ENCODE assay signal across 8 cellular contexts in genomic region chr17:82334622-82335394, GRCh38. TPM values are rescaled to one million over a fixed set of nuclear protein-coding genes. Genes with fewer than 3 reads are reported as not detected.
A peak's percentile ranks its signal among the peaks of the same experiment; 100 is the strongest.
DNase-seq lines count a peak whose midpoint lies in the region; ATAC-seq and TF ChIP-seq lines count a peak whose summit lies in the region.

No MANE protein-coding gene starts in this region.

- no peaks in the 10 kb centered on the region for H3K9me2 ChIP-seq in hepatocyte (replicated peaks; ENCODE audit: insufficient read depth)

- H3K9me3 ChIP-seq in hepatocyte (ENCODE audit: low read depth): no peaks in the 10 kb centered on the region
- no peaks in the 10 kb centered on the region for H3K9me3 ChIP-seq in thymus (ENCODE audit: control insufficient read depth)

- H3K79me2 ChIP-seq in hepatocyte: no peaks in the 10 kb centered on the region

- no peak overlapping the region for H3K4me3 ChIP-seq in hepatocyte
- H3K4me3 ChIP-seq in thymus (ENCODE audit: low read length): peak overlapping the region; percentile 58
- H3K4me3 ChIP-seq in lower leg skin (ENCODE audit: low read depth, poor library complexity, severe bottlenecking): no peak overlapping the region

- peak overlapping the region; percentile 86 for H3K27ac Mint-ChIP-seq in activated CD4-positive, alpha-beta T cell treated with anti-CD3 and anti-CD28 coated beads for 36 hours
- H3K27ac Mint-ChIP-seq in activated CD8-positive, alpha-beta T cell treated with anti-CD3 and anti-CD28 coated beads, Interleukin-2, amount 10 ng/mL, durations not matched to agents 7 days and 5 days: peak overlapping the region; percentile 95

- no peaks in the 10 kb centered on the region for H3K36me3 Mint-ChIP-seq in activated CD4-positive, alpha-beta T cell treated with anti-CD3 and anti-CD28 coated beads for 36 hours (ENCODE audit: low read depth)
- H3K36me3 Mint-ChIP-seq in activated CD8-positive, alpha-beta T cell treated with anti-CD3 and anti-CD28 coated beads, Interleukin-2, amount 10 ng/mL, durations not matched to agents 7 days and 5 days (ENCODE audit: low read depth): no peaks in the 10 kb centered on the region

- peak overlapping the region; percentile 93 for H3K4me2 ChIP-seq in hepatocyte

- H3K27ac ChIP-seq in hepatocyte (peak overlapping the region; percentile 55), thymus (ENCODE audit: low read depth) (no peak overlapping the region)

- no peaks in the 10 kb centered on the region for H3K27me3 ChIP-seq in hepatocyte
- peaks cover 28% of the 10 kb centered on the region for H3K27me3 ChIP-seq in thymus (ENCODE audit: control insufficient read depth, insufficient read depth)

- DNase-seq in activated CD4-positive, alpha-beta T cell treated with anti-CD3 and anti-CD28 coated beads for 36 hours: no peak
- DNase-seq in activated CD4-positive, alpha-beta T cell treated with anti-CD3 and anti-CD28 coated beads, Interleukin-2, amount 50 U/mL, for 1 hour: no peak
- no peak for DNase-seq in activated CD8-positive, alpha-beta T cell treated with anti-CD3 and anti-CD28 coated beads, Interleukin-2, amount 10 ng/mL, durations not matched to agents 7 days and 5 days
- DNase-seq in hepatocyte (ENCODE audit: low spot score) (no peak), T-helper 9 cell (no peak), lower leg skin (ENCODE audit: low spot score in 2 of 2) (no peak)

- TF ChIP-seq POLR2A in lower leg skin (IDR thresholded peaks at IDR 0.05): no peak

- H3K4me1 Mint-ChIP-seq in activated CD4-positive, alpha-beta T cell treated with anti-CD3 and anti-CD28 coated beads for 36 hours: peaks cover 38% of the 10 kb centered on the region
- peaks cover 31% of the 10 kb centered on the region for H3K4me1 Mint-ChIP-seq in activated CD8-positive, alpha-beta T cell treated with anti-CD3 and anti-CD28 coated beads, Interleukin-2, amount 10 ng/mL, durations not matched to agents 7 days and 5 days (ENCODE audit: low read depth)

- 74% methylated on average over 16 of the region's 16 CpGs for WGBS in hepatocyte (ENCODE audit: low lambda C conversion rate, missing lambda C conversion rate)
- WGBS in thymus: 15% methylated on average over 16 of the region's 16 CpGs
- 13 to 16% methylated on average over 13 to 16 of the region's 16 CpGs for WGBS in lower leg skin, 2 donors

- ATAC-seq in activated CD4-positive, alpha-beta T cell treated with anti-CD3 and anti-CD28 coated beads for 36 hours: no peak
- peak; percentile 54 for ATAC-seq in activated CD8-positive, alpha-beta T cell treated with anti-CD3 and anti-CD28 coated beads, Interleukin-2, amount 10 ng/mL, durations not matched to agents 7 days and 5 days
- ATAC-seq in GM18907 (IDR thresholded peaks at IDR 0.05; ENCODE audit: unreplicated experiment): no peak

- H3K9me3 Mint-ChIP-seq in activated CD4-positive, alpha-beta T cell treated with anti-CD3 and anti-CD28 coated beads for 36 hours (ENCODE audit: low read depth): no peaks in the 10 kb centered on the region
- no peaks in the 10 kb centered on the region for H3K9me3 Mint-ChIP-seq in activated CD8-positive, alpha-beta T cell treated with anti-CD3 and anti-CD28 coated beads, Interleukin-2, amount 10 ng/mL, durations not matched to agents 7 days and 5 days (ENCODE audit: insufficient read depth)

- H3K4me1 ChIP-seq in hepatocyte (ENCODE audit: insufficient read depth) (peaks cover 58% of the 10 kb centered on the region), thymus (ENCODE audit: control insufficient read depth, insufficient read depth, low read length) (peaks cover 23% of the 10 kb centered on the region)

- H3K4me3 Mint-ChIP-seq in activated CD4-positive, alpha-beta T cell treated with anti-CD3 and anti-CD28 coated beads for 36 hours: peak overlapping the region; percentile 72
- H3K4me3 Mint-ChIP-seq in activated CD8-positive, alpha-beta T cell treated with anti-CD3 and anti-CD28 coated beads, Interleukin-2, amount 10 ng/mL, durations not matched to agents 7 days and 5 days: peak overlapping the region; percentile 95

- H3K36me3 ChIP-seq in hepatocyte (replicated peaks; ENCODE audit: insufficient read depth, low read depth) (no peaks in the 10 kb centered on the region), thymus (ENCODE audit: control insufficient read depth, insufficient read depth) (no peaks in the 10 kb centered on the region)

- H4K20me1 ChIP-seq in hepatocyte (ENCODE audit: insufficient read depth, poor library complexity, severe bottlenecking): no peaks in the 10 kb centered on the region

- H3K27me3 Mint-ChIP-seq in activated CD4-positive, alpha-beta T cell treated with anti-CD3 and anti-CD28 coated beads for 36 hours: peaks cover 4% of the 10 kb centered on the region
- peaks cover 10% of the 10 kb centered on the region for H3K27me3 Mint-ChIP-seq in activated CD8-positive, alpha-beta T cell treated with anti-CD3 and anti-CD28 coated beads, Interleukin-2, amount 10 ng/mL, durations not matched to agents 7 days and 5 days (ENCODE audit: low read depth)

- H2AFZ ChIP-seq in hepatocyte: no peak overlapping the region

- TF ChIP-seq CTCF in hepatocyte (IDR thresholded peaks at IDR 0.05; ENCODE audit: poor library complexity): no peak
- TF ChIP-seq CTCF in lower leg skin (IDR thresholded peaks at IDR 0.05): no peak

- POLR2A ChIA-PET in activated CD4-positive, alpha-beta T cell treated with anti-CD3 and anti-CD28 coated beads for 36 hours (lab: Charles Lee): interaction anchor here (0.9 kb wide), 1 partner anchor 38 kb away, joined by 3 read pairs; no protein-coding TSS in a partner anchor
- POLR2A ChIA-PET in activated CD8-positive, alpha-beta T cell treated with anti-CD3 and anti-CD28 coated beads, Interleukin-2, amount 10 ng/mL, durations not matched to agents 7 days and 5 days (lab: Charles Lee): interaction anchor here (1.5 kb wide), 1 partner anchor 37 kb away, joined by 5 read pairs; no protein-coding TSS in a partner anchor

- intact Hi-C loops in activated CD4-positive, alpha-beta T cell treated with anti-CD3 and anti-CD28 coated beads for 36 hours (cut with DNase I, micrococcal nuclease): no loop called here
- intact Hi-C loops in lower leg skin (cut with DNase I; ENCODE audit: low total_unique reads): no loop called here

- CTCF ChIA-PET in activated CD4-positive, alpha-beta T cell treated with anti-CD3 and anti-CD28 coated beads for 36 hours (lab: Charles Lee): interaction anchor here (1.1 kb wide), 1 partner anchor 14 kb away, joined by 3 read pairs; no protein-coding TSS in a partner anchor
- CTCF ChIA-PET in activated CD8-positive, alpha-beta T cell treated with anti-CD3 and anti-CD28 coated beads, Interleukin-2, amount 10 ng/mL, durations not matched to agents 7 days and 5 days (lab: Charles Lee): interaction anchor here (0.9 to 2.3 kb wide), 4 partner anchors 14 to 52 kb away, joined by 3 to 10 read pairs (median 4); no protein-coding TSS in a partner anchor

RNA-seq across cellular contexts. Expression of gene SECTM1, which starts 1.2 kb away (rescaled TPM):
- total RNA-seq in activated CD4-positive, alpha-beta T cell treated with anti-CD3 and anti-CD28 coated beads for 36 hours: 10 to 100 TPM in 1 of 2 experiments, 1 to 10 TPM in 1; 9.0 to 10.9 TPM
- total RNA-seq in activated CD8-positive, alpha-beta T cell treated with anti-CD3 and anti-CD28 coated beads, Interleukin-2, amount 10 ng/mL, durations not matched to agents 7 days and 5 days: under 1 TPM; 0.92 to 0.94 TPM
- total RNA-seq in hepatocyte (9.3 and 9.7 TPM in 2 replicates), lower leg skin (10 to 100 TPM; 12.4 to 16.3 (median 14.5) TPM)
- polyA plus RNA-seq in hepatocyte (9.9 and 15.0 TPM in 2 replicates), thymus (11.7 TPM)

RNA-seq across cellular contexts. Expression of gene CD7, which starts 17.4 kb away (rescaled TPM):
- 100 to 1,000 TPM; 614 to 725 TPM for total RNA-seq in activated CD4-positive, alpha-beta T cell treated with anti-CD3 and anti-CD28 coated beads for 36 hours
- 100 to 1,000 TPM; 334 to 355 TPM for total RNA-seq in activated CD8-positive, alpha-beta T cell treated with anti-CD3 and anti-CD28 coated beads, Interleukin-2, amount 10 ng/mL, durations not matched to agents 7 days and 5 days
- total RNA-seq in hepatocyte (0.64 and 1.8 TPM in 2 replicates), lower leg skin (under 1 TPM in 2 of 4 donors, not detected in 2; 0.45 to 0.99 TPM)
- polyA plus RNA-seq in hepatocyte (7.0 and 7.8 TPM in 2 replicates), thymus (153 TPM)

RNA-seq across cellular contexts. Expression of gene TEX19, which starts 24.2 kb away (rescaled TPM):
- not detected for total RNA-seq in activated CD4-positive, alpha-beta T cell treated with anti-CD3 and anti-CD28 coated beads for 36 hours
- not detected for total RNA-seq in activated CD8-positive, alpha-beta T cell treated with anti-CD3 and anti-CD28 coated beads, Interleukin-2, amount 10 ng/mL, durations not matched to agents 7 days and 5 days
- not detected in 2 replicates for total RNA-seq in hepatocyte
- not detected in 2 replicates for polyA plus RNA-seq in hepatocyte
- polyA plus RNA-seq in thymus: 0.02 TPM
- not detected for total RNA-seq in lower leg skin

RNA-seq across cellular contexts. Expression of gene UTS2R, which starts 36.8 kb away (rescaled TPM):
- not detected for total RNA-seq in activated CD4-positive, alpha-beta T cell treated with anti-CD3 and anti-CD28 coated beads for 36 hours
- total RNA-seq in activated CD8-positive, alpha-beta T cell treated with anti-CD3 and anti-CD28 coated beads, Interleukin-2, amount 10 ng/mL, durations not matched to agents 7 days and 5 days: not detected
- total RNA-seq in hepatocyte (0.10 TPM in 1 of 2 replicates, not detected in the other), lower leg skin (not detected)
- polyA plus RNA-seq in hepatocyte (not detected in 2 replicates), thymus (0.07 TPM)

Comparison
In these comparisons a context has a peak if more than half of its experiments do, and no peak if none do; other contexts are left out.
1. RNA of gene CD7, which starts 17.4 kb away (total RNA-seq): 614 to 725 TPM in activated CD4-positive, alpha-beta T cell treated with anti-CD3 and anti-CD28 coated beads for 36 hours and 334 to 355 TPM in activated CD8-positive, alpha-beta T cell treated with anti-CD3 and anti-CD28 coated beads, Interleukin-2, amount 10 ng/mL, durations not matched to agents 7 days and 5 days; 0.64 to 1.8 TPM in hepatocyte and 0.45 to 0.99 TPM in lower leg skin; every median in the first group is over 100 times any median in the second.